ENCODE assay signal across 8 cellular contexts in genomic region chr1:57423135-57424131, GRCh38. TPM values are rescaled to one million over a fixed set of nuclear protein-coding genes. Genes with fewer than 3 reads are reported as not detected.
DNase-seq lines count a peak whose midpoint lies in the region; ATAC-seq and TF ChIP-seq lines count a peak whose summit lies in the region.

Gene DAB1 (minus strand): TSS chr1:57424060. CDS start chr1:57291030, 133,030 bp downstream.

- H3K27ac ChIP-seq in left lung, result no peak within 1 kb of the TSS
- H3K27ac ChIP-seq in thymus (ENCODE audit: low read depth), result no peak within 1 kb of the TSS

- peaks cover 0 to 17% of the 10 kb centered on the region in 2 donors for H3K4me1 ChIP-seq in left lung
- H3K4me1 ChIP-seq in thymus (ENCODE audit: control insufficient read depth, insufficient read depth, low read length), result no peaks in the 10 kb centered on the region

- H3K4me3 ChIP-seq in cardiac fibroblast (replicated peaks in 1 of 2; ENCODE audit: low read depth in 2 of 2, low read length in 2 of 2), result peak within 1 kb of the TSS; percentile 24 to 32
- H3K4me3 ChIP-seq in left lung, result no peak within 1 kb of the TSS
- peak within 1 kb of the TSS; percentile 15 for H3K4me3 ChIP-seq in thymus (ENCODE audit: low read length)

- 2% methylated on average over 85 of the region's 85 CpGs for WGBS in thymus

- TF ChIP-seq CTCF in cardiac fibroblast (IDR thresholded peaks at IDR 0.05; ENCODE audit: low read depth, low read length) (no peak), left lung (IDR thresholded peaks at IDR 0.05) (no peak)

- H3K36me3 ChIP-seq in left lung (no peaks in the 10 kb centered on the region), thymus (ENCODE audit: control insufficient read depth, insufficient read depth) (no peaks in the 10 kb centered on the region)

- ATAC-seq in left lung (peak; percentile 34), left colon (no peak), HG03460 (IDR thresholded peaks at IDR 0.05; ENCODE audit: unreplicated experiment) (no peak)

- DNase-seq in stimulated activated CD4-positive, alpha-beta T cell treated with anti-CD3 and anti-CD28 coated beads, Interleukin-15, amount 100 ng/mL, for 24 hours, result peak; percentile 23
- no peak for DNase-seq in stimulated activated CD4-positive, alpha-beta T cell treated with anti-CD3 and anti-CD28 coated beads, Interleukin-2, amount 100 ng/mL, for 48 hours
- DNase-seq in cardiac fibroblast (ENCODE audit: low read depth in 2 of 2), result peak; percentile 4 to 10
- DNase-seq in left lung, result peak in 1 of 2 donors; percentile 66
- DNase-seq in DMS79 treated with DMSO at 0.1 percent for 48 hours (lab: John Stamatoyannopoulos, UW), result no peak
- no peak for DNase-seq in left colon

- H3K9me3 ChIP-seq in left lung, result no peaks in the 10 kb centered on the region
- no peaks in the 10 kb centered on the region for H3K9me3 ChIP-seq in thymus (ENCODE audit: control insufficient read depth)

- intact Hi-C loops in left lung (cut with DNase I) (no loop called here), left colon (cut with DNase I, micrococcal nuclease) (no loop called here)

- H3K27me3 ChIP-seq in left lung (peaks cover 51 to 88% of the 10 kb centered on the region in 2 donors), thymus (ENCODE audit: control insufficient read depth, insufficient read depth) (peaks cover 46% of the 10 kb centered on the region)

RNA-seq across cellular contexts. Expression of gene DAB1, which starts in this region (rescaled TPM):
- total RNA-seq in left lung, result under 1 TPM; 0.17 to 0.79 TPM
- polyA plus RNA-seq in thymus, result 0.23 TPM
- total RNA-seq in left colon, result 1 to 10 TPM in 1 of 2 donors, under 1 TPM in 1; 0.64 to 2.2 TPM

Comparison
In these comparisons a context has a peak if more than half of its experiments do, and no peak if none do; other contexts are left out.
1. DNase-seq: peak in stimulated activated CD4-positive, alpha-beta T cell treated with anti-CD3 and anti-CD28 coated beads, Interleukin-15, amount 100 ng/mL, for 24 hours (single experiment) and cardiac fibroblast (2 of 2); none in stimulated activated CD4-positive, alpha-beta T cell treated with anti-CD3 and anti-CD28 coated beads, Interleukin-2, amount 100 ng/mL, for 48 hours (0 of 2), DMS79 treated with DMSO at 0.1 percent for 48 hours (single experiment) and left colon (0 of 2).
2. Peak in ATAC-seq in left lung; RNA of the gene not detected or under 1 TPM.
3. H3K4me3 ChIP-seq: peak in cardiac fibroblast (2 of 2) and thymus (single experiment); none in left lung (0 of 2).